Comparison of ENCODE assay signal across 8 cellular contexts in genomic region chr19:56139847-56140582, GRCh38. TPM values are rescaled to one million over a fixed set of nuclear protein-coding genes. Genes with fewer than 3 reads are reported as not detected.
DNase-seq lines count a peak whose midpoint lies in the region; ATAC-seq and TF ChIP-seq lines count a peak whose summit lies in the region.

No MANE protein-coding gene starts in this region.

- intact Hi-C loops in cardiac septum (cut with DNase I) = loop anchor here (1.0 to 10.0 kb wide), 2 partner anchors 19 to 175 kb away; partner anchors contain the start of genes ZNF787 and ZSCAN5A
- intact Hi-C loops in activated CD8-positive, alpha-beta T cell treated with anti-CD3 and anti-CD28 coated beads for 36 hours (cut with micrococcal nuclease) = loop anchor here (2.0 kb wide), 1 partner anchor 19 kb away; the partner anchor contains the start of gene ZNF787

- TF ChIP-seq CTCF in cardiac muscle cell (IDR thresholded peaks at IDR 0.05; ENCODE audit: low read depth, low read length) = no peak
- no peak for TF ChIP-seq CTCF in activated CD8-positive, alpha-beta T cell treated with anti-CD3 and anti-CD28 coated beads for 36 hours (IDR thresholded peaks at IDR 0.05)

- H3K4me3 Mint-ChIP-seq in activated CD8-positive, alpha-beta T cell treated with anti-CD3 and anti-CD28 coated beads for 36 hours = peak overlapping the region; percentile 78
- H3K4me3 Mint-ChIP-seq in stimulated activated naive CD8-positive, alpha-beta T cell treated with anti-CD3 and anti-CD28 coated beads, Interleukin-15, amount 100 ng/mL, for 72 hours = peak overlapping the region; percentile 90 to 96

- H3K9me3 Mint-ChIP-seq in activated CD8-positive, alpha-beta T cell treated with anti-CD3 and anti-CD28 coated beads for 36 hours = no peaks in the 10 kb centered on the region
- no peaks in the 10 kb centered on the region for H3K9me3 Mint-ChIP-seq in stimulated activated naive CD8-positive, alpha-beta T cell treated with anti-CD3 and anti-CD28 coated beads, Interleukin-15, amount 100 ng/mL, for 72 hours

- DNase-seq in cardiac muscle cell (ENCODE audit: low read depth in 1 of 2, low spot score in 1 of 2) = no peak
- no peak for DNase-seq in cardiac septum (ENCODE audit: low spot score)
- peak; percentile 43 for DNase-seq in activated CD8-positive, alpha-beta T cell treated with anti-CD3 and anti-CD28 coated beads for 36 hours
- DNase-seq in stimulated activated naive CD8-positive, alpha-beta T cell treated with anti-CD3 and anti-CD28 coated beads, Interleukin-15, amount 100 ng/mL, for 72 hours = no peak
- no peak for DNase-seq in pons (ENCODE audit: low spot score)

- H3K9me3 ChIP-seq in cardiac muscle cell (ENCODE audit: low read depth) (no peaks in the 10 kb centered on the region), iPS-18c (ENCODE audit: control insufficient read depth, insufficient read depth, low read length) (peaks cover 2% of the 10 kb centered on the region)

- H3K27ac Mint-ChIP-seq in activated CD8-positive, alpha-beta T cell treated with anti-CD3 and anti-CD28 coated beads for 36 hours = peak overlapping the region; percentile 95
- peak overlapping the region; percentile 96 to 97 for H3K27ac Mint-ChIP-seq in stimulated activated naive CD8-positive, alpha-beta T cell treated with anti-CD3 and anti-CD28 coated beads, Interleukin-15, amount 100 ng/mL, for 72 hours

- CTCF ChIA-PET in activated CD8-positive, alpha-beta T cell treated with anti-CD3 and anti-CD28 coated beads for 36 hours (lab: Charles Lee) = interaction anchor here (1.4 to 2.2 kb wide), 2 partner anchors 17 to 35 kb away, joined by 3 to 6 read pairs; no protein-coding TSS in a partner anchor

- H3K4me3 ChIP-seq in cardiac muscle cell (peak overlapping the region; percentile 34), iPS-18c (ENCODE audit: insufficient read depth, low read depth, low read length) (peak overlapping the region; percentile 55)

- no peaks in the 10 kb centered on the region for H3K27me3 Mint-ChIP-seq in activated CD8-positive, alpha-beta T cell treated with anti-CD3 and anti-CD28 coated beads for 36 hours
- no peaks in the 10 kb centered on the region for H3K27me3 Mint-ChIP-seq in stimulated activated naive CD8-positive, alpha-beta T cell treated with anti-CD3 and anti-CD28 coated beads, Interleukin-15, amount 100 ng/mL, for 72 hours

- peaks cover 34% of the 10 kb centered on the region for H3K4me1 Mint-ChIP-seq in activated CD8-positive, alpha-beta T cell treated with anti-CD3 and anti-CD28 coated beads for 36 hours (ENCODE audit: low read depth)
- peaks cover 48% of the 10 kb centered on the region for H3K4me1 Mint-ChIP-seq in stimulated activated naive CD8-positive, alpha-beta T cell treated with anti-CD3 and anti-CD28 coated beads, Interleukin-15, amount 100 ng/mL, for 72 hours

- POLR2A ChIA-PET in activated CD8-positive, alpha-beta T cell treated with anti-CD3 and anti-CD28 coated beads for 36 hours (lab: Charles Lee) = interaction anchor here (0.7 to 2.2 kb wide), 2 partner anchors 15 to 18 kb away, joined by 3 to 9 read pairs; no protein-coding TSS in a partner anchor

- H3K4me1 ChIP-seq in cardiac muscle cell (ENCODE audit: low read depth) = peaks cover 4% of the 10 kb centered on the region

- no peaks in the 10 kb centered on the region for H3K36me3 ChIP-seq in cardiac muscle cell

- ATAC-seq in activated CD8-positive, alpha-beta T cell treated with anti-CD3 and anti-CD28 coated beads for 36 hours = no peak
- no peak for ATAC-seq in stimulated activated naive CD8-positive, alpha-beta T cell treated with anti-CD3 and anti-CD28 coated beads, Interleukin-15, amount 100 ng/mL, for 72 hours
- ATAC-seq in GM18858 (IDR thresholded peaks at IDR 0.05; ENCODE audit: unreplicated experiment) (no peak), GM21381 (IDR thresholded peaks at IDR 0.05; ENCODE audit: unreplicated experiment) (no peak)

- peak overlapping the region; percentile 50 for H3K27ac ChIP-seq in cardiac muscle cell

- H3K27me3 ChIP-seq in cardiac muscle cell = no peaks in the 10 kb centered on the region

- H3K36me3 Mint-ChIP-seq in activated CD8-positive, alpha-beta T cell treated with anti-CD3 and anti-CD28 coated beads for 36 hours (ENCODE audit: low read depth) = peaks cover 1% of the 10 kb centered on the region

RNA-seq across cellular contexts. Expression of gene ZNF444, which starts 1.1 kb away (rescaled TPM):
- total RNA-seq in cardiac muscle cell (67.8 and 72.8 TPM in 2 replicates), cardiac septum (22.9 TPM)
- polyA plus RNA-seq in cardiac muscle cell = 71.8 and 88.4 TPM in 2 replicates
- total RNA-seq in activated CD8-positive, alpha-beta T cell treated with anti-CD3 and anti-CD28 coated beads for 36 hours = 10 to 100 TPM; 25.3 to 35.2 TPM

RNA-seq across cellular contexts. Expression of gene ZNF787, which starts 18.9 kb away (rescaled TPM):
- 43.0 and 45.5 TPM in 2 replicates for total RNA-seq in cardiac muscle cell
- 29.2 and 34.9 TPM in 2 replicates for polyA plus RNA-seq in cardiac muscle cell
- 29.5 TPM for total RNA-seq in cardiac septum
- total RNA-seq in activated CD8-positive, alpha-beta T cell treated with anti-CD3 and anti-CD28 coated beads for 36 hours = 10 to 100 TPM; 24.2 to 25.8 TPM

RNA-seq across cellular contexts. Expression of gene GALP, which starts 35.8 kb away (rescaled TPM):
- 0.21 TPM in 1 of 2 replicates, not detected in the other for total RNA-seq in cardiac muscle cell
- not detected in 2 replicates for polyA plus RNA-seq in cardiac muscle cell
- total RNA-seq in cardiac septum = not detected
- not detected for total RNA-seq in activated CD8-positive, alpha-beta T cell treated with anti-CD3 and anti-CD28 coated beads for 36 hours

RNA-seq across cellular contexts. Expression of gene ZSCAN5B, which starts 57.6 kb away (rescaled TPM):
- total RNA-seq in cardiac muscle cell = not detected in 2 replicates
- polyA plus RNA-seq in cardiac muscle cell = 0.29 TPM in 1 of 2 replicates, not detected in the other
- total RNA-seq in cardiac septum = not detected
- total RNA-seq in activated CD8-positive, alpha-beta T cell treated with anti-CD3 and anti-CD28 coated beads for 36 hours = not detected
